ENCODE assay signal across 11 cellular contexts in genomic region chr16:6016530-6017184, GRCh38.
DNase-seq lines count a peak whose midpoint lies in the region; TF ChIP-seq lines count a peak whose summit lies in the region.
"Had no signal": no experiment of that assay in that cellular context is flagged by ENCODE, and none has a peak within 500 bp of the region (broad histone marks: within the 10 kb centered on the region; RNA-seq: fewer than 3 reads in every experiment).

No MANE protein-coding gene starts in this region.

- no peak overlapping the region for H2AFZ ChIP-seq in parathyroid adenoma

- no peak overlapping the region for H3K9ac ChIP-seq in parathyroid adenoma

- no peaks in the 10 kb centered on the region for H3K36me3 ChIP-seq in parathyroid adenoma (ENCODE audit: control insufficient read depth, insufficient read depth, low read length)

- intact Hi-C loops in lower leg skin (cut with DNase I; ENCODE audit: low total_unique reads) = no loop called here

- H3K4me3 ChIP-seq in parathyroid adenoma (ENCODE audit: low read depth, low read length) = no peak overlapping the region
- H3K4me3 ChIP-seq in lower leg skin (ENCODE audit: low read depth, poor library complexity, severe bottlenecking) = no peak overlapping the region

- H3K27ac ChIP-seq in parathyroid adenoma = no peak overlapping the region
- H3K27ac ChIP-seq: epithelial cell of prostate had no signal

- WGBS in lower leg skin, 2 donors = 15 to 23% methylated on average over 2 of the region's 2 CpGs

- DNase-seq in NCI-H1417 (lab: John Stamatoyannopoulos, UW) (peak in 2 of 3 experiments; percentile 2 to 43), NCI-H1417 treated with DMSO at 0.1 percent for 48 hours (lab: John Stamatoyannopoulos, UW) (no peak), NCI-H226 (peak; percentile 63), ecto neural progenitor cell (ENCODE audit: low spot score) (peak; percentile 50), GM19238 (ENCODE audit: insufficient read length, low spot score) (no peak), occipital lobe (lab: John Stamatoyannopoulos, UW) (no peak), lower leg skin (ENCODE audit: low spot score in 2 of 2) (no peak)
- DNase-seq: KG1, substantia nigra had no signal

- no peak for TF ChIP-seq POLR2A in lower leg skin (IDR thresholded peaks at IDR 0.05)

- H3K79me2 ChIP-seq in parathyroid adenoma = no peaks in the 10 kb centered on the region

- TF ChIP-seq CTCF in parathyroid adenoma (IDR thresholded peaks at IDR 0.05) = peak; percentile 34
- no peak for TF ChIP-seq CTCF in lower leg skin (IDR thresholded peaks at IDR 0.05)

- no peaks in the 10 kb centered on the region for H3K9me3 ChIP-seq in parathyroid adenoma (ENCODE audit: control insufficient read depth, low read length)

- H3K27me3 ChIP-seq in parathyroid adenoma (ENCODE audit: control insufficient read depth, insufficient read depth, low read length) = no peaks in the 10 kb centered on the region

- H3K4me1 ChIP-seq in parathyroid adenoma = no peaks in the 10 kb centered on the region

- H3K4me2 ChIP-seq in parathyroid adenoma (ENCODE audit: low read length) = no peak overlapping the region

Comparison
In these comparisons a context has a peak if more than half of its experiments do, and no peak if none do; other contexts are left out.
1. DNase-seq: peak in NCI-H1417 (2 of 3), NCI-H226 (single experiment) and ecto neural progenitor cell (single experiment); none in NCI-H1417 treated with DMSO at 0.1 percent for 48 hours (single experiment), GM19238 (single experiment), occipital lobe (single experiment) and lower leg skin (0 of 2).